In the genomic region with DNA sequence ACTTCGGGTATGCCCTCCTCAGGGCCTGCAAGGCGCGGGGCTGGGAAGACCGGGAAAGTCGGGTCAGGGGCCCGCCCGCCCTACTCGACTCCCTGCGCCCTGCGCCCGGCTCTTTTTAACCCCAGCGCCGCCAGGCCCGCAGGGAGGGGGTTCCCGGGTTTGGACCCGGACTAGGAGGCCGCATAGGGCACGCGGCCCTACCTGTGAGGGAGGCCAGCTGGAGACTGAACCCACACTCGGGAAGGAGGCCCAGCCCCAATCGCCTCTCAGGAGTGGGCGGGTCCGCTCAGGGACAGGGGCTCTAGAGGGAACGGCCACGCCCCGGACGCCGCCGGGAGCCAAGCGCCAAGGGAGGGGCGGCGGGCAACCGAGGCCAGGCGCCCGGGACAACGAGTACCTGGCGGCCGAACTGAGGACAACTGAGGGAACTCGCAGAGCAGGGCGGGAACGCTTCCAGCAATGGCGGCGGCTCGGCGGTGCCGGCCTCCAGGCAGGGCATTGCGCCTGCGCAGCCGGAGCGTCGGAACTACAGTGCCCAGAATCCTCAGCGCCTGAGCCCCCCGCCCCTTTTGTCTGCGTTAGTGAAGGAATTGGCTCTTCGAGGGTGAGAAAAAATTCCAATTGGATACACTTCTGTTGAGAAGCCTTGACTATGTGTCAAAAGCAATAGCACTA, we compare ENCODE assay signal across 8 cellular contexts. TPM values are rescaled to one million over a fixed set of nuclear protein-coding genes. Genes with fewer than 3 reads are reported as not detected.
DNase-seq lines count a peak whose midpoint lies in the region; ATAC-seq and TF ChIP-seq lines count a peak whose summit lies in the region.

A gene (minus strand): TSS at position 484 of the 675 bp plus-strand sequence.

- peak within 1 kb of the TSS; percentile 90 for H3K9ac ChIP-seq in GM23248

- in situ Hi-C loops in GM23248 (cut with MboI) = no loop called here

- H3K4me3 ChIP-seq in GM23248 (peak within 1 kb of the TSS; percentile 91), fibroblast of pulmonary artery (replicated peaks; ENCODE audit: low read depth, low read length) (peak within 1 kb of the TSS; percentile 83)

- H3K9me2 ChIP-seq in GM23248 (ENCODE audit: insufficient read depth) = no peaks in the 10 kb centered on the region; the same call in 1 of the 2 replicates

- peak within 1 kb of the TSS; percentile 79 for H3K4me2 ChIP-seq in GM23248 (ENCODE audit: unreplicated experiment)

- peak within 1 kb of the TSS; percentile 65 for H3K27ac ChIP-seq in GM23248

- peaks cover 7% of the 10 kb centered on the region; the same call in 1 of the 2 replicates for H3K4me1 ChIP-seq in GM23248 (ENCODE audit: insufficient read depth)

- peaks cover 2 to 8% of the 10 kb centered on the region in 2 donors for H3K27me3 Mint-ChIP-seq in natural killer cell (ENCODE audit: low read depth in 2 of 2)

- DNase-seq in Daoy (ENCODE audit: low read depth) = peak; percentile 97
- peak; percentile 95 for DNase-seq in GM23248
- peak; percentile 60 to 69 for DNase-seq in Kasumi-1 (lab: John Stamatoyannopoulos, UW)
- DNase-seq in RPMI8226 = peak; percentile 80
- DNase-seq in activated effector memory CD4-positive, alpha-beta T cell treated with Interleukin-2 at 50 U/mL for 16 hours = peak; percentile 78
- peak; percentile 93 for DNase-seq in fibroblast of pulmonary artery (ENCODE audit: low read depth)
- peak; percentile 75 for DNase-seq in natural killer cell
- peak; percentile 68 to 85 (median 83) for DNase-seq in stimulated activated naive CD4-positive, alpha-beta T cell (lab: John Stamatoyannopoulos, UW)

- H3K9me3 ChIP-seq in GM23248 (ENCODE audit: low read depth) = no peaks in the 10 kb centered on the region

- no peaks in the 10 kb centered on the region for H3K36me3 ChIP-seq in GM23248 (ENCODE audit: low read depth)

- peak; percentile 95 to 99 (median 98) for ATAC-seq in natural killer cell

- peak within 1 kb of the TSS; percentile 21 to 91 for H3K27ac Mint-ChIP-seq in natural killer cell

- no peaks in the 10 kb centered on the region for H3K9me3 Mint-ChIP-seq in natural killer cell

- H3F3A ChIP-seq in GM23248 (ENCODE audit: insufficient read depth) = 0 out of 2 replicates have a peak, but pooled peaks cover 3% of the 10 kb centered on the region

- peaks cover 13 to 21% of the 10 kb centered on the region in 2 donors for H3K4me1 Mint-ChIP-seq in natural killer cell

- TF ChIP-seq CTCF in fibroblast of pulmonary artery (IDR thresholded peaks at IDR 0.05; ENCODE audit: low read length, missing control alignments) (no peak), natural killer cell (IDR thresholded peaks at IDR 0.05) (no peak)

- H2AFZ ChIP-seq in GM23248 = peak within 1 kb of the TSS; percentile 99

- H3K4me3 Mint-ChIP-seq in natural killer cell = peak within 1 kb of the TSS; percentile 84

- WGBS in GM23248 (ENCODE audit: low coverage in 1 of 2, low lambda C conversion rate in 2 of 2, missing lambda C conversion rate in 2 of 2), 2 experiments = 1% methylated on average over 46 to 55 of the region's 55 CpGs

- intact Hi-C loops in natural killer cell (cut with micrococcal nuclease) = loop anchor here (2.0 kb wide), 1 partner anchor 65 kb away; no protein-coding TSS in a partner anchor

- H3K79me2 ChIP-seq in GM23248 (ENCODE audit: insufficient read depth) = peaks cover 13% of the 10 kb centered on the region

- no peaks in the 10 kb centered on the region for H3K36me3 Mint-ChIP-seq in natural killer cell

- H4K20me1 ChIP-seq in GM23248 (ENCODE audit: insufficient read depth) = no peaks in the 10 kb centered on the region

- H3K27me3 ChIP-seq in GM23248 (replicated peaks; ENCODE audit: insufficient read depth) = peaks cover 5% of the 10 kb centered on the region; the same call in 1 of the 2 replicates

RNA-seq across cellular contexts. Expression of the gene that starts here (rescaled TPM):
- 1.8 and 18.0 TPM in 2 replicates for total RNA-seq in Daoy (2014; rRNA removed; shearing (Covaris generic))
- total RNA-seq in GM23248 (2014; rRNA removed; shearing (Covaris generic)) = 2.5 and 3.1 TPM in 2 replicates
- 1.8 and 2.1 TPM in 2 replicates for polyA plus RNA-seq in GM23248 (2016; fragmentation: Nextera tagmentation; extraction: Ambion mirVana)
- 1 to 10 TPM; 4.9 to 7.5 (median 7.2) TPM for total RNA-seq in natural killer cell

Comparison
In these comparisons a context has a peak if more than half of its experiments do, and no peak if none do; other contexts are left out.
1. Peak in every context shown above with its lines: DNase-seq, ATAC-seq, H3K4me3 ChIP-seq and H3K27ac ChIP-seq.